Comparison of ENCODE assay signal across 8 cellular contexts in the genomic region with DNA sequence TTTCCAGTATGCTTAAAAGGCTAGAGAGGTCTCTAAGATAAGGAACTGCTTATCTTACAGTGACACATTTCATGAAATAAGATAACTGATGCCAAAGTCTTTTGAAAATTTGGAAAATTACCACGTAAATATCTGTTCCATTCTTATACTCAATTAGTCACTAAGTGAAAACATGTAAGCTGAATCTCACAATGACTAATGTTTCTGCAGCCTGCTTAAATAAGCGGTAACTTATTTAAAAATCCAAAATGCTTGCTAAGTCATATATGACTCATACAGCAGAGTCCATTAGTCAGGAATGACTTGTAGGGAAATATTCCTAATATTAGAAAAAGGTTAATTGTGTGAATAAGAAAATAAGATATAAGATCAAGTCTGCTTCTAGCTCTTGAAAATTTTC.
A peak's percentile ranks its signal among the peaks of the same experiment; 100 is the strongest.
DNase-seq lines count a peak whose midpoint lies in the region; ATAC-seq, FAIRE-seq and TF ChIP-seq lines count a peak whose summit lies in the region.
"Had no signal": no experiment of that assay in that cellular context is flagged by ENCODE, and none has a peak within 500 bp of the region (broad histone marks: within the 10 kb centered on the region; RNA-seq: fewer than 3 reads in every experiment).

No MANE protein-coding gene starts in this region.

- no peaks in the 10 kb centered on the region for H3K36me3 Mint-ChIP-seq in activated T-cell treated with anti-CD3 and anti-CD28 coated beads, Interleukin-2, amount 50 U/mL, for 24 hours (ENCODE audit: low read depth)

- ATAC-seq in GM18870 (IDR thresholded peaks at IDR 0.05; ENCODE audit: unreplicated experiment), result peak; percentile 65

- no peak overlapping the region for H3K27ac ChIP-seq in OCI-LY3 (ENCODE audit: low read length)

- TF ChIP-seq CTCF in OCI-LY3 (IDR thresholded peaks at IDR 0.05; ENCODE audit: low read depth, low read length), result no peak

- peaks cover 7% of the 10 kb centered on the region for H3K27me3 Mint-ChIP-seq in activated T-cell treated with anti-CD3 and anti-CD28 coated beads, Interleukin-2, amount 50 U/mL, for 24 hours

- peak overlapping the region; percentile 3; the same call in 1 of the 2 replicates for H3K4me2 ChIP-seq in OCI-LY3 (ENCODE audit: low read length)

- no peak for FAIRE-seq in urothelium cell line (lab: Jason Lieb, UNC)

- no peak overlapping the region for H2AFZ ChIP-seq in OCI-LY3 (ENCODE audit: low read depth, low read length)

- no peaks in the 10 kb centered on the region for H4K20me1 ChIP-seq in OCI-LY3 (ENCODE audit: insufficient read depth, low read length)

- H3K27me3 ChIP-seq in OCI-LY3 (ENCODE audit: low read depth, low read length), result no peaks in the 10 kb centered on the region; the same call in 1 of the 2 replicates

- peaks cover 39% of the 10 kb centered on the region for H3K4me1 ChIP-seq in OCI-LY3 (ENCODE audit: low read length)

- no peaks in the 10 kb centered on the region for H3K9me3 ChIP-seq in OCI-LY3 (ENCODE audit: insufficient read depth, low read length)

- DNase-seq in fibroblast of gingiva (ENCODE audit: low read depth), result peak; percentile 78
- peak; percentile 30 for DNase-seq in urothelium cell line (ENCODE audit: low spot score)
- no peak for DNase-seq in NCI-H1436 treated with DMSO at 0.1 percent for 48 hours (lab: John Stamatoyannopoulos, UW)
- no peak for DNase-seq in activated T-cell treated with anti-CD3 and anti-CD28 coated beads, Interleukin-2, amount 50 U/mL, for 24 hours
- DNase-seq in NCI-H82 treated with DMSO at 0.1 percent for 48 hours (lab: John Stamatoyannopoulos, UW; ENCODE audit: unreplicated experiment), result no peak
- DNase-seq: NCI-H526 had no signal

- peaks cover 6% of the 10 kb centered on the region for H3K4me1 Mint-ChIP-seq in activated T-cell treated with anti-CD3 and anti-CD28 coated beads, Interleukin-2, amount 50 U/mL, for 24 hours (ENCODE audit: low read depth)

- no peak overlapping the region for H3K27ac Mint-ChIP-seq in activated T-cell treated with anti-CD3 and anti-CD28 coated beads, Interleukin-2, amount 50 U/mL, for 24 hours

- no peak overlapping the region for H3K9ac ChIP-seq in OCI-LY3 (ENCODE audit: low read length)

- no peaks in the 10 kb centered on the region for H3K9me3 Mint-ChIP-seq in activated T-cell treated with anti-CD3 and anti-CD28 coated beads, Interleukin-2, amount 50 U/mL, for 24 hours

- no peak overlapping the region for H3K4me3 ChIP-seq in OCI-LY3 (ENCODE audit: low read length)

- H3K79me2 ChIP-seq in OCI-LY3 (ENCODE audit: low read length), result no peaks in the 10 kb centered on the region

- no peaks in the 10 kb centered on the region for H3K36me3 ChIP-seq in OCI-LY3 (replicated peaks; ENCODE audit: low read depth, low read length)

- no peak overlapping the region for H3K4me3 Mint-ChIP-seq in activated T-cell treated with anti-CD3 and anti-CD28 coated beads, Interleukin-2, amount 50 U/mL, for 24 hours

Comparison
In these comparisons a context has a peak if more than half of its experiments do, and no peak if none do; other contexts are left out.
1. DNase-seq: peak in fibroblast of gingiva (single experiment) and urothelium cell line (single experiment); none in NCI-H1436 treated with DMSO at 0.1 percent for 48 hours (single experiment), activated T-cell treated with anti-CD3 and anti-CD28 coated beads, Interleukin-2, amount 50 U/mL, for 24 hours (single experiment) and NCI-H82 treated with DMSO at 0.1 percent for 48 hours (single experiment).